In the genomic region with DNA sequence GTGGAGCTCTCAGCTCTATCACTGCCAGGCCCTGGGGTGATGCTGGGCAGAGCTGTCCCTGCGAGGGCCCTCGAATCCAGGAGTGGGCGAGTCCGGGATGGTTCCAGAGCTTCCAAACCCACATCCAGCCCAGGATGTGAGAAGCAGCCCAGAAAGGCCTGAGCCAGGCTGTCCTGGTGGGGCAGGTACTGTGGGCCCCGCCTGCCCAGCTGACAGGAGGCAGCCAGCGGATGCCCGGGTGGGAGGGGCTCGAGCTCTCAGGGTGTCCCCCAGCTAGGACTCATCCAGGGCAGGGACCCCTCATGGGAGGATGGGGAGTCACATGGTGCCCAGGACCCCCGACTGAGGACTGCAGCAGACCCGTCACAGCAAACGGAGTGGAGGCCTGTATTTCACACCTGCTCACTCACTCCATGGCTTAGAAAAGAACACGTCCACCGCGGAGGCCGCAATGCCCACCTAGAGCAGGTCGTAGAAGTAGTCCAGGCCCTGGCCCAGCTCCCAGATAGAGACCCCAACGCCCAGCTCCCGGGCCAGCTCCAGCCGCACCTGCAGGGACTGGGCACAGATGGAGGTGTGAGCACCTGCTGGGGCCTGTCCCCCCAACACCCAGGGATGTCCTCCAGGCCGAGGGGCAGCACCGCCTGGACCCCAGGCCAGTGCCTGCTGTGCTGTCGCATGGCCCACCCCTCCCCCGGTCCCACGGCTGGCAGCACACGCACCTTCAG, we compare ENCODE assay signal across 28 cellular contexts.
"Had no signal": no experiment of that assay in that cellular context is flagged by ENCODE, and none has a peak within 500 bp of the region (broad histone marks: within the 10 kb centered on the region; RNA-seq: fewer than 3 reads in every experiment).

No MANE protein-coding gene starts in this region.

- H3K9me3 ChIP-seq: adrenal gland, ascending aorta, left ventricle myocardium inferior, neutrophil, ovary, prostate gland, right atrium auricular region, spleen, tibial artery had no signal

- H3K27me3 Mint-ChIP-seq: activated naive CD8-positive, alpha-beta T cell; dendritic cell treated with granulocyte-macrophage colony-stimulating factor and Interleukin-4, amounts not matched to agents 40 ng/mL and 50 ng/mL, for 4 days; natural killer cell treated with Interleukin-12 subunit alpha and Interleukin-12 subunit beta and Interleukin-15 and Interleukin-18, amount 100 ng/mL, for 72 hours; stimulated activated naive CD8-positive, alpha-beta T cell treated with anti-CD3 and anti-CD28 coated beads, Interleukin-15, Interleukin-2, amounts not matched to agents 100 ng/mL and 50 ng/mL, for 24 hours; T-helper 17 cell had no signal

- H3K27ac ChIP-seq: adrenal gland, ascending aorta, brain microvascular endothelial cell, foreskin keratinocyte, left ventricle myocardium inferior, neutrophil, ovary, prostate gland, right atrium auricular region, tibial artery had no signal

- H3K4me1 ChIP-seq: adrenal gland, ascending aorta, foreskin keratinocyte, left ventricle myocardium inferior, prostate gland, right atrium auricular region, tibial artery had no signal

- H3K4me3 ChIP-seq: adrenal gland, ascending aorta, left ventricle myocardium inferior, ovary, prostate gland, right atrium auricular region, spleen, tibial artery had no signal

- H3K36me3 ChIP-seq: ovary, prostate gland had no signal

- H3K4me3 Mint-ChIP-seq: activated naive CD8-positive, alpha-beta T cell; activated T-cell treated with anti-CD3 and anti-CD28 coated beads, Interleukin-2, amount 50 U/mL, for 4 hours; dendritic cell treated with granulocyte-macrophage colony-stimulating factor and Interleukin-4, amounts not matched to agents 40 ng/mL and 50 ng/mL, for 4 days; immature natural killer cell; natural killer cell treated with Interleukin-12 subunit alpha and Interleukin-12 subunit beta and Interleukin-15 and Interleukin-18, amount 100 ng/mL, for 72 hours; stimulated activated naive CD8-positive, alpha-beta T cell treated with anti-CD3 and anti-CD28 coated beads, Interleukin-15, Interleukin-2, amounts not matched to agents 100 ng/mL and 50 ng/mL, for 24 hours; T-helper 17 cell had no signal

- H3K9me3 Mint-ChIP-seq: activated T-cell treated with anti-CD3 and anti-CD28 coated beads, Interleukin-2, amount 50 U/mL, for 4 hours; activated T-helper 2 cell treated with anti-CD3 and anti-CD28 coated beads, Interferon-gamma antibody, Interleukin-2, Interleukin-4, amounts not matched to agents 10 μg/mL and 5 μg/mL and 100 μg/mL, durations not matched to agents 14 hours and 24 hours and 36 hours; dendritic cell treated with granulocyte-macrophage colony-stimulating factor and Interleukin-4, amounts not matched to agents 40 ng/mL and 50 ng/mL, for 4 days; immature natural killer cell; natural killer cell treated with Interleukin-12 subunit alpha and Interleukin-12 subunit beta and Interleukin-15 and Interleukin-18, amount 100 ng/mL, for 72 hours; stimulated activated naive CD8-positive, alpha-beta T cell treated with anti-CD3 and anti-CD28 coated beads, Interleukin-15, Interleukin-2, amounts not matched to agents 100 ng/mL and 50 ng/mL, for 24 hours had no signal

- H3K36me3 Mint-ChIP-seq: activated naive CD8-positive, alpha-beta T cell; natural killer cell treated with Interleukin-12 subunit alpha and Interleukin-12 subunit beta and Interleukin-15 and Interleukin-18, amount 100 ng/mL, for 72 hours had no signal

- H3K27ac Mint-ChIP-seq: activated naive CD8-positive, alpha-beta T cell; activated T-helper 2 cell treated with anti-CD3 and anti-CD28 coated beads, Interferon-gamma antibody, Interleukin-2, Interleukin-4, amounts not matched to agents 10 μg/mL and 5 μg/mL and 100 μg/mL, durations not matched to agents 14 hours and 24 hours and 36 hours; dendritic cell treated with granulocyte-macrophage colony-stimulating factor and Interleukin-4, amounts not matched to agents 40 ng/mL and 50 ng/mL, for 4 days; immature natural killer cell; natural killer cell treated with Interleukin-12 subunit alpha and Interleukin-12 subunit beta and Interleukin-15 and Interleukin-18, amount 100 ng/mL, for 72 hours; stimulated activated naive CD8-positive, alpha-beta T cell treated with anti-CD3 and anti-CD28 coated beads, Interleukin-15, Interleukin-2, amounts not matched to agents 100 ng/mL and 50 ng/mL, for 24 hours; T-helper 17 cell had no signal

- H3K27me3 ChIP-seq: adrenal gland, ascending aorta, brain microvascular endothelial cell, foreskin keratinocyte, neutrophil, ovary, right atrium auricular region, spleen, tibial artery had no signal

- H3K4me1 Mint-ChIP-seq: immature natural killer cell, T-helper 17 cell had no signal

- DNase-seq: activated CD4-positive, alpha-beta T cell treated with anti-CD3 and anti-CD28 coated beads for 4 hours; activated CD4-positive, alpha-beta T cell treated with anti-CD3 and anti-CD28 coated beads, Interleukin-2, amount 50 U/mL, for 48 hours; activated CD4-positive, CD25-positive, alpha-beta regulatory T cell; activated CD8-positive, alpha-beta memory T cell treated with anti-CD3 and anti-CD28 coated beads, Interleukin-2, amount 50 U/mL, for 48 hours; activated naive CD4-positive, alpha-beta T cell; activated T-cell treated with anti-CD3 and anti-CD28 coated beads, Interleukin-2, amount 50 U/mL, for 4 hours; adrenal gland; brain microvascular endothelial cell; caudate nucleus; effector CD4-positive, alpha-beta T cell; foreskin keratinocyte; immature natural killer cell; left ventricle myocardium inferior; ovary; spleen; stimulated activated CD4-positive, alpha-beta T cell treated with anti-CD3 and anti-CD28 coated beads, Interleukin-4, amount 100 ng/mL, for 4 hours; substantia nigra; T-helper 17 cell; tibial artery had no signal

- ATAC-seq: activated T-cell treated with anti-CD3 and anti-CD28 coated beads, Interleukin-2, amount 50 U/mL, for 4 hours; foreskin keratinocyte; natural killer cell treated with Interleukin-12 subunit alpha and Interleukin-12 subunit beta and Interleukin-15 and Interleukin-18, amount 100 ng/mL, for 72 hours; T-helper 17 cell had no signal
